ENCODE assay signal across 12 cellular contexts in the genomic region with DNA sequence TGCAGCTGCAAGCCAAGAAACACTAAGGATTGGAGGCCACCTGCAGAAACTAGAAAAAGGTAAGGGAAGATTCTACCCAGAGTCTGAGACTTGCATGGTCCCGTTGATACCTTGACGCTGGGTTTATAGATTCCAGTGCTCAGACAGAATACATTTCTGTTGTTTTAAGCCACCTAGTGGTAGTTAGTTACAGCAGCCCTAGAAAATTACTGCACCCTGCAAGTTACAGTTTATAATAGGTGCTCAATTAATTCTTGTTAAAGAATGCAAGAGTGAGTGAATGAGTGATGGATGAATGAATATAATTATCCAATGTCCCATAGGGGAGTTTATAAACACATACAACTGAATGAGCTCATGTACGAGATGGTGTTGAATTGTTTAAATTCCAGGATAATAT.
DNase-seq lines count a peak whose midpoint lies in the region; ATAC-seq, FAIRE-seq and TF ChIP-seq lines count a peak whose summit lies in the region.
"Had no signal": no experiment of that assay in that cellular context is flagged by ENCODE, and none has a peak within 500 bp of the region (broad histone marks: within the 10 kb centered on the region; RNA-seq: fewer than 3 reads in every experiment).

No MANE protein-coding gene starts in this region.

- DNase-seq in Caco-2 (peak in 1 of 2 experiments; percentile 5), HCT116 (ENCODE audit: low read depth, low spot score) (peak; percentile 12), OCI-LY7 (ENCODE audit: low spot score) (peak; percentile 2), foreskin keratinocyte (peak; percentile 9 to 33), GF-D8 (lab: John Stamatoyannopoulos, UW) (no peak), midbrain (lab: John Stamatoyannopoulos, UW) (no peak), urothelium cell line (ENCODE audit: low spot score) (no peak)
- DNase-seq: activated CD4-positive, alpha-beta T cell treated with anti-CD3 and anti-CD28 coated beads for 48 hours; stimulated activated CD4-positive, alpha-beta T cell treated with anti-CD3 and anti-CD28 coated beads, Interleukin-2, amount 100 ng/mL, for 48 hours had no signal

- H3K4me2 ChIP-seq in HCT116 (ENCODE audit: low read length), result no peak overlapping the region
- H3K4me2 ChIP-seq in OCI-LY7 (ENCODE audit: low read length), result no peak overlapping the region

- H3K9me3 ChIP-seq in Caco-2 (no peaks in the 10 kb centered on the region; the same call in 1 of the 2 replicates), HCT116 (ENCODE audit: control insufficient read depth in 1 of 2, insufficient read depth in 1 of 2, low read depth in 1 of 2, low read length in 2 of 2) (no peaks in the 10 kb centered on the region), OCI-LY7 (ENCODE audit: low read length) (no peaks in the 10 kb centered on the region)

- peaks cover 13% of the 10 kb centered on the region for H3K4me1 ChIP-seq in Caco-2
- no peaks in the 10 kb centered on the region for H3K4me1 ChIP-seq in HCT116 (ENCODE audit: control insufficient read depth in 1 of 2, insufficient read depth in 2 of 2, low read length in 2 of 2)
- H3K4me1 ChIP-seq in OCI-LY7 (ENCODE audit: insufficient read depth, low read length, poor library complexity, severe bottlenecking), result no peaks in the 10 kb centered on the region
- H3K4me1 ChIP-seq in foreskin keratinocyte, result no peaks in the 10 kb centered on the region

- no peaks in the 10 kb centered on the region for H4K20me1 ChIP-seq in HCT116 (ENCODE audit: insufficient read depth)
- H4K20me1 ChIP-seq in OCI-LY7 (ENCODE audit: insufficient read depth, low read length), result no peaks in the 10 kb centered on the region

- H2AFZ ChIP-seq in HCT116 (ENCODE audit: low read depth, low read length, poor library complexity, severe bottlenecking), result no peak overlapping the region
- no peak overlapping the region for H2AFZ ChIP-seq in OCI-LY7 (ENCODE audit: low read length)

- H3K4me3 Mint-ChIP-seq in Caco-2 (ENCODE audit: unreplicated experiment), result no peak overlapping the region

- BruUV-seq in Caco-2 (replicated peaks; lab: Mats Ljungman, UMichigan), result no TSS peak
- BruUV-seq in HCT116 (replicated peaks; lab: Mats Ljungman, UMichigan), result no TSS peak
- BruUV-seq in OCI-LY7 (replicated peaks; lab: Mats Ljungman, UMichigan), result no TSS peak

- H3K79me2 ChIP-seq in HCT116 (ENCODE audit: insufficient read depth, low read length) (no peaks in the 10 kb centered on the region), OCI-LY7 (ENCODE audit: insufficient read depth, low read depth, low read length) (no peaks in the 10 kb centered on the region)

- TF ChIP-seq CTCF in Caco-2 (IDR thresholded peaks at IDR 0.05; ENCODE audit: insufficient read depth in 1 of 2, low read depth in 1 of 2, low read length in 1 of 2, severe bottlenecking in 1 of 2, unreplicated experiment in 1 of 2), result peak; percentile 21 to 31
- peak; percentile 26 to 64 (median 50); a peak in 5 of 6 replicates for TF ChIP-seq CTCF in HCT116 (IDR thresholded peaks at IDR 0.05 in 2 of 3, conservative IDR thresholded peaks at IDR 0.05 in 1 of 3; ENCODE audit: borderline replicate concordance in 1 of 3, insufficient read depth in 1 of 3, low read depth in 2 of 3, low read length in 2 of 3)
- TF ChIP-seq CTCF in OCI-LY7 (conservative IDR thresholded peaks at IDR 0.05; ENCODE audit: low read length), result peak; percentile 67
- TF ChIP-seq CTCF in foreskin keratinocyte (conservative IDR thresholded peaks at IDR 0.05), result peak; percentile 71

- H3K4me3 ChIP-seq in Caco-2 (ENCODE audit: low read depth, low read length) (no peak overlapping the region), HCT116 (replicated peaks in 1 of 2; ENCODE audit: low read depth in 1 of 2, low read length in 2 of 2) (no peak overlapping the region), OCI-LY7 (ENCODE audit: low read depth, low read length, poor library complexity, severe bottlenecking) (no peak overlapping the region)
- H3K4me3 ChIP-seq: lung had no signal

- intact Hi-C loops in Caco-2 (cut with micrococcal nuclease; ENCODE audit: unreplicated experiment), result loop anchor here (2.0 kb wide), 1 partner anchor 180 kb away; no protein-coding TSS in a partner anchor
- intact Hi-C loops in HCT116 (cut with micrococcal nuclease), result no loop called here
- intact Hi-C loops in OCI-LY7 (cut with micrococcal nuclease; ENCODE audit: unreplicated experiment), result no loop called here

- no peak overlapping the region for H3K9ac ChIP-seq in HCT116 (ENCODE audit: low read length)

- H3K27me3 ChIP-seq in Caco-2 (replicated peaks; ENCODE audit: control insufficient read depth, insufficient read depth, low read length) (no peaks in the 10 kb centered on the region), HCT116 (ENCODE audit: insufficient read depth, low read length) (no peaks in the 10 kb centered on the region), foreskin keratinocyte (no peaks in the 10 kb centered on the region)

- H3K36me3 Mint-ChIP-seq in Caco-2 (ENCODE audit: insufficient read depth, unreplicated experiment), result no peaks in the 10 kb centered on the region

- no peak overlapping the region for H3K27ac Mint-ChIP-seq in Caco-2 (ENCODE audit: unreplicated experiment)

- peak; percentile 80 for ATAC-seq in HCT116
- ATAC-seq in foreskin keratinocyte, result peak; percentile 62
- no peak for ATAC-seq in HG02588 (IDR thresholded peaks at IDR 0.05; ENCODE audit: unreplicated experiment)

- TF ChIP-seq POLR2A in HCT116 (IDR thresholded peaks at IDR 0.05; ENCODE audit: borderline replicate concordance, extremely low read depth, insufficient read depth, insufficient read length), result no peak

- H3K36me3 ChIP-seq in Caco-2 (ENCODE audit: control insufficient read depth, insufficient read depth, low read length), result no peaks in the 10 kb centered on the region
- no peaks in the 10 kb centered on the region for H3K36me3 ChIP-seq in HCT116 (ENCODE audit: control insufficient read depth in 1 of 2, insufficient read depth in 2 of 2, low read length in 2 of 2)
- H3K36me3 ChIP-seq in OCI-LY7 (ENCODE audit: insufficient read depth, low read length), result no peaks in the 10 kb centered on the region

- H3K9me2 ChIP-seq in HCT116 (ENCODE audit: insufficient read depth), result no peaks in the 10 kb centered on the region
- H3K9me2 ChIP-seq in OCI-LY7 (ENCODE audit: insufficient read depth, low read length), result no peaks in the 10 kb centered on the region

- no peak for FAIRE-seq in urothelium cell line (lab: Jason Lieb, UNC)
- FAIRE-seq: H54 had no signal

- no peaks in the 10 kb centered on the region for H3K9me3 Mint-ChIP-seq in Caco-2 (ENCODE audit: unreplicated experiment)

- RAD21 ChIA-PET in HCT116 (lab: Charles Lee; ENCODE audit: low non-redundant PET in 1 of 2, low total read pairs in 2 of 2, uncharacterized antibody in 2 of 2, unreplicated experiment in 2 of 2), result no interaction called here

- CTCF ChIA-PET in Caco-2 (lab: Charles Lee), result no interaction called here
- CTCF ChIA-PET in HCT116 (lab: Charles Lee), result interaction anchor here (1.2 kb wide), 1 partner anchor 9 kb away, joined by 3 read pairs; no protein-coding TSS in a partner anchor
- CTCF ChIA-PET in OCI-LY7 (lab: Charles Lee; ENCODE audit: unreplicated experiment), result no interaction called here

- H3K27ac ChIP-seq in HCT116 (ENCODE audit: low read depth, low read length) (no peak overlapping the region), OCI-LY7 (ENCODE audit: low read depth, low read length, poor library complexity, severe bottlenecking) (no peak overlapping the region), foreskin keratinocyte (no peak overlapping the region)

- H3K4me1 Mint-ChIP-seq in Caco-2 (ENCODE audit: low read depth, unreplicated experiment), result peaks cover 15% of the 10 kb centered on the region

- POLR2A ChIA-PET in Caco-2 (lab: Charles Lee) (no interaction called here), HCT116 (lab: Charles Lee) (no interaction called here), OCI-LY7 (lab: Charles Lee) (no interaction called here)

- no peaks in the 10 kb centered on the region for H3K27me3 Mint-ChIP-seq in Caco-2 (ENCODE audit: insufficient read depth, unreplicated experiment)

- TF ChIP-seq RAD21 in HCT116 (IDR thresholded peaks at IDR 0.05; ENCODE audit: low read depth), result peak; percentile 61

TF ChIP-seq in HCT116, 20 proteins besides CTCF, POLR2A, EP300 and RAD21:
- TF ChIP-seq, protein P1, sequence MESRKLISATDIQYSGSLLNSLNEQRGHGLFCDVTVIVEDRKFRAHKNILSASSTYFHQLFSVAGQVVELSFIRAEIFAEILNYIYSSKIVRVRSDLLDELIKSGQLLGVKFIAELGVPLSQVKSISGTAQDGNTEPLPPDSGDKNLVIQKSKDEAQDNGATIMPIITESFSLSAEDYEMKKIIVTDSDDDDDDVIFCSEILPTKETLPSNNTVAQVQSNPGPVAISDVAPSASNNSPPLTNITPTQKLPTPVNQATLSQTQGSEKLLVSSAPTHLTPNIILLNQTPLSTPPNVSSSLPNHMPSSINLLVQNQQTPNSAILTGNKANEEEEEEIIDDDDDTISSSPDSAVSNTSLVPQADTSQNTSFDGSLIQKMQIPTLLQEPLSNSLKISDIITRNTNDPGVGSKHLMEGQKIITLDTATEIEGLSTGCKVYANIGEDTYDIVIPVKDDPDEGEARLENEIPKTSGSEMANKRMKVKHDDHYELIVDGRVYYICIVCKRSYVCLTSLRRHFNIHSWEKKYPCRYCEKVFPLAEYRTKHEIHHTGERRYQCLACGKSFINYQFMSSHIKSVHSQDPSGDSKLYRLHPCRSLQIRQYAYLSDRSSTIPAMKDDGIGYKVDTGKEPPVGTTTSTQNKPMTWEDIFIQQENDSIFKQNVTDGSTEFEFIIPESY (IDR thresholded peaks at IDR 0.05; ENCODE audit: extremely low read depth, insufficient replicate concordance, low read length), result no peak
- TF ChIP-seq POLR2AphosphoS5 (IDR thresholded peaks at IDR 0.05; ENCODE audit: low read depth, low read length) (no peak), EZH2 (IDR thresholded peaks at IDR 0.05) (no peak), FOSL1 (IDR thresholded peaks at IDR 0.05; ENCODE audit: low read depth) (no peak), EZH2phosphoT487 (IDR thresholded peaks at IDR 0.05; ENCODE audit: borderline replicate concordance) (no peak), ZNF274 (IDR thresholded peaks at IDR 0.05; ENCODE audit: low read depth, low read length) (no peak), ZFX (IDR thresholded peaks at IDR 0.05) (no peak), ELF1 (IDR thresholded peaks at IDR 0.05; ENCODE audit: borderline replicate concordance, low read depth) (no peak), YY1 (IDR thresholded peaks at IDR 0.05; ENCODE audit: extremely low read depth, insufficient replicate concordance, low read depth, low read length) (no peak), CBX3 (IDR thresholded peaks at IDR 0.05; ENCODE audit: low read depth) (no peak), CEBPB (IDR thresholded peaks at IDR 0.05; ENCODE audit: low read depth) (no peak), SRF (IDR thresholded peaks at IDR 0.05; ENCODE audit: low read depth) (no peak), TCF7L2 (IDR thresholded peaks at IDR 0.05; ENCODE audit: borderline replicate concordance, extremely low read depth, insufficient read depth, insufficient read length) (no peak), JUND (IDR thresholded peaks at IDR 0.05) (no peak)

Comparison
In these comparisons a context has a peak if more than half of its experiments do, and no peak if none do; other contexts are left out.
1. DNase-seq: peak in HCT116 (single experiment), OCI-LY7 (single experiment) and foreskin keratinocyte (2 of 2); none in GF-D8 (single experiment), midbrain (single experiment) and urothelium cell line (single experiment).
2. Peak in every context shown above with its lines, with median percentiles within 50 percentile points of each other: CTCF ChIP-seq.